Comparison of ENCODE assay signal across 26 cellular contexts in genomic region chr3:43442872-43443395, GRCh38.
"Had no signal": no experiment of that assay in that cellular context is flagged by ENCODE, and none has a peak within 500 bp of the region (broad histone marks: within the 10 kb centered on the region; RNA-seq: fewer than 3 reads in every experiment).

No MANE protein-coding gene starts in this region.

- H3K4me3 ChIP-seq: coronary artery, left lung, sigmoid colon, tibial artery, vagina had no signal

- DNase-seq: activated CD4-positive, alpha-beta T cell treated with anti-CD3 and anti-CD28 coated beads, Interleukin-2, amount 50 U/mL, for 1 hour; activated CD8-positive, alpha-beta memory T cell treated with anti-CD3 and anti-CD28 coated beads for 24 hours; activated CD8-positive, alpha-beta memory T cell treated with anti-CD3 and anti-CD28 coated beads, Interleukin-2, amount 50 U/mL, for 48 hours; activated effector memory CD4-positive, alpha-beta T cell treated with Interleukin-2 at 50 U/mL for 16 hours; activated naive CD4-positive, alpha-beta T cell treated with anti-CD3 and anti-CD28 coated beads, Interleukin-2, amount 10 ng/mL, durations not matched to agents 7 days and 5 days; activated naive CD8-positive, alpha-beta T cell treated with anti-CD3 and anti-CD28 coated beads, Interleukin-2, amount 50 U/mL, for 24 hours; activated T-cell treated with anti-CD3 and anti-CD28 coated beads, Interleukin-2, amount 50 U/mL, for 48 hours; anterior cingulate cortex; brain microvascular endothelial cell; head of caudate nucleus; kidney; left lung; mammary epithelial cell; midbrain; occipital lobe; posterior cingulate gyrus; sigmoid colon; stimulated activated CD4-positive, alpha-beta T cell treated with anti-CD3 and anti-CD28 coated beads, Interleukin-4, amount 100 ng/mL, for 4 hours; stimulated activated naive CD4-positive, alpha-beta T cell; T-helper 9 cell; tibial artery had no signal

- H3K27me3 ChIP-seq: brain microvascular endothelial cell, left lung, sigmoid colon, tibial artery, vagina had no signal

- H3K27ac Mint-ChIP-seq: activated naive CD4-positive, alpha-beta T cell treated with anti-CD3 and anti-CD28 coated beads, Interleukin-2, amount 10 ng/mL, durations not matched to agents 7 days and 5 days; activated naive CD8-positive, alpha-beta T cell treated with anti-CD3 and anti-CD28 coated beads, Interleukin-2, amount 50 U/mL, for 24 hours; nephron had no signal

- H3K27me3 Mint-ChIP-seq: activated naive CD4-positive, alpha-beta T cell treated with anti-CD3 and anti-CD28 coated beads, Interleukin-2, amount 10 ng/mL, durations not matched to agents 7 days and 5 days; activated naive CD8-positive, alpha-beta T cell treated with anti-CD3 and anti-CD28 coated beads, Interleukin-2, amount 50 U/mL, for 24 hours; central memory CD8-positive, alpha-beta T cell had no signal

- H3K27ac ChIP-seq: brain microvascular endothelial cell, coronary artery, left lung, sigmoid colon, tibial artery, vagina had no signal

- H3K4me1 ChIP-seq: left lung, sigmoid colon, vagina had no signal

- ATAC-seq: activated CD4-positive, CD25-positive, alpha-beta regulatory T cell treated with anti-CD3 and anti-CD28 coated beads, Interleukin-2, amount 50 U/mL, for 24 hours; activated naive CD8-positive, alpha-beta T cell treated with anti-CD3 and anti-CD28 coated beads, Interleukin-2, amount 50 U/mL, for 24 hours; left lung had no signal

- H3K36me3 ChIP-seq: brain microvascular endothelial cell, left lung, sigmoid colon, tibial artery, vagina had no signal

- H3K4me1 Mint-ChIP-seq: nephron had no signal

- H3K4me3 Mint-ChIP-seq: activated naive CD4-positive, alpha-beta T cell treated with anti-CD3 and anti-CD28 coated beads, Interleukin-2, amount 10 ng/mL, durations not matched to agents 7 days and 5 days; activated naive CD8-positive, alpha-beta T cell treated with anti-CD3 and anti-CD28 coated beads, Interleukin-2, amount 50 U/mL, for 24 hours; central memory CD8-positive, alpha-beta T cell; nephron had no signal

- H3K9me3 ChIP-seq: sigmoid colon, tibial artery, vagina had no signal
